ENCODE assay signal across 2 cellular contexts in the genomic region with DNA sequence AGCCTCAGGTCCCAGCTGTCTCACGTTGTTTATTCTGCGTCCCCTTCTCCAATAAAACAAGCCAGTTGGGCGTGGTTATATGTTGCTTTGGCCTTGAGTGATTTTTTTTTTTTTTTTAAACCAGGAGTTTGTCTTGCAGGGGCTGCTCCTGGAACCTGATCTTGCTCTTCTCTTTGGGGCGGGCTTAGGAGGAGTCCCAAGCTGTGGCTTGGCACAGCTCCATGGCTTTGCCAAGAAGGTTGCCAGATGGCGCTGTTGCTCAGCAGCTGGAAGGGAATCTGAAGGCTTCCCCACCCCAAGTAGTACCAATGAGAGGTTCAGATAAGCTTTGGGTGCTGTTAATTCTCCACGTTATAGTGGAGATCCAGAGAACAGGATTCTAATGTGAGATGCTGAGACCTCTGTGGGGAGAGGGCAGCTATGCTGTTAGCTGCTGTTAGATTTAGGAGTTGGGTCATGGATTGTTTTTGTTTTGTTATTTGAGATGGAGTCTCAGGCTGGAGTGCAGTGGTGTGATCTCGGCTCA.
A peak's percentile ranks its signal among the peaks of the same experiment; 100 is the strongest.
TF ChIP-seq lines count a peak whose summit lies in the region.

No MANE protein-coding gene starts in this region.

TF ChIP-seq in HEK293T, 16 proteins besides CTCF, POLR2A, EP300 and RAD21:
- TF ChIP-seq FOXA1 (IDR thresholded peaks at IDR 0.05) = no peak
- peak; percentile 90 for TF ChIP-seq ZNF384 (IDR thresholded peaks at IDR 0.05)
- no peak for TF ChIP-seq ELF4 (IDR thresholded peaks at IDR 0.05)

TF ChIP-seq in HepG2, 621 proteins besides CTCF, POLR2A, EP300 and RAD21:
- TF ChIP-seq, protein P1, sequence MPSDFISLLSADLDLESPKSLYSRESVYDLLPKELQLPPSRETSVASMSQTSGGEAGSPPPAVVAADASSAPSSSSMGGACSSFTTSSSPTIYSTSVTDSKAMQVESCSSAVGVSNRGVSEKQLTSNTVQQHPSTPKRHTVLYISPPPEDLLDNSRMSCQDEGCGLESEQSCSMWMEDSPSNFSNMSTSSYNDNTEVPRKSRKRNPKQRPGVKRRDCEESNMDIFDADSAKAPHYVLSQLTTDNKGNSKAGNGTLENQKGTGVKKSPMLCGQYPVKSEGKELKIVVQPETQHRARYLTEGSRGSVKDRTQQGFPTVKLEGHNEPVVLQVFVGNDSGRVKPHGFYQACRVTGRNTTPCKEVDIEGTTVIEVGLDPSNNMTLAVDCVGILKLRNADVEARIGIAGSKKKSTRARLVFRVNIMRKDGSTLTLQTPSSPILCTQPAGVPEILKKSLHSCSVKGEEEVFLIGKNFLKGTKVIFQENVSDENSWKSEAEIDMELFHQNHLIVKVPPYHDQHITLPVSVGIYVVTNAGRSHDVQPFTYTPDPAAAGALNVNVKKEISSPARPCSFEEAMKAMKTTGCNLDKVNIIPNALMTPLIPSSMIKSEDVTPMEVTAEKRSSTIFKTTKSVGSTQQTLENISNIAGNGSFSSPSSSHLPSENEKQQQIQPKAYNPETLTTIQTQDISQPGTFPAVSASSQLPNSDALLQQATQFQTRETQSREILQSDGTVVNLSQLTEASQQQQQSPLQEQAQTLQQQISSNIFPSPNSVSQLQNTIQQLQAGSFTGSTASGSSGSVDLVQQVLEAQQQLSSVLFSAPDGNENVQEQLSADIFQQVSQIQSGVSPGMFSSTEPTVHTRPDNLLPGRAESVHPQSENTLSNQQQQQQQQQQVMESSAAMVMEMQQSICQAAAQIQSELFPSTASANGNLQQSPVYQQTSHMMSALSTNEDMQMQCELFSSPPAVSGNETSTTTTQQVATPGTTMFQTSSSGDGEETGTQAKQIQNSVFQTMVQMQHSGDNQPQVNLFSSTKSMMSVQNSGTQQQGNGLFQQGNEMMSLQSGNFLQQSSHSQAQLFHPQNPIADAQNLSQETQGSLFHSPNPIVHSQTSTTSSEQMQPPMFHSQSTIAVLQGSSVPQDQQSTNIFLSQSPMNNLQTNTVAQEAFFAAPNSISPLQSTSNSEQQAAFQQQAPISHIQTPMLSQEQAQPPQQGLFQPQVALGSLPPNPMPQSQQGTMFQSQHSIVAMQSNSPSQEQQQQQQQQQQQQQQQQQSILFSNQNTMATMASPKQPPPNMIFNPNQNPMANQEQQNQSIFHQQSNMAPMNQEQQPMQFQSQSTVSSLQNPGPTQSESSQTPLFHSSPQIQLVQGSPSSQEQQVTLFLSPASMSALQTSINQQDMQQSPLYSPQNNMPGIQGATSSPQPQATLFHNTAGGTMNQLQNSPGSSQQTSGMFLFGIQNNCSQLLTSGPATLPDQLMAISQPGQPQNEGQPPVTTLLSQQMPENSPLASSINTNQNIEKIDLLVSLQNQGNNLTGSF (CRISPR knock-in tag; IDR thresholded peaks at IDR 0.05) = no peak
- TF ChIP-seq, protein P2, sequence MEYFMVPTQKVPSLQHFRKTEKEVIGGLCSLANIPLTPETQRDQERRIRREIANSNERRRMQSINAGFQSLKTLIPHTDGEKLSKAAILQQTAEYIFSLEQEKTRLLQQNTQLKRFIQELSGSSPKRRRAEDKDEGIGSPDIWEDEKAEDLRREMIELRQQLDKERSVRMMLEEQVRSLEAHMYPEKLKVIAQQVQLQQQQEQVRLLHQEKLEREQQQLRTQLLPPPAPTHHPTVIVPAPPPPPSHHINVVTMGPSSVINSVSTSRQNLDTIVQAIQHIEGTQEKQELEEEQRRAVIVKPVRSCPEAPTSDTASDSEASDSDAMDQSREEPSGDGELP (IDR thresholded peaks at IDR 0.05; ENCODE audit: borderline replicate concordance, low read depth) = peak; percentile 34; the same call in 1 of the 2 replicates
- TF ChIP-seq ZNF788 (CRISPR knock-in tag; IDR thresholded peaks at IDR 0.05; ENCODE audit: borderline replicate concordance) (0 out of 2 replicates have a peak, but pooled peaks have one; percentile 24), STAG1 (CRISPR knock-in tag; IDR thresholded peaks at IDR 0.05) (peak; percentile 81), XRCC5 (optimal IDR thresholded peaks at IDR 0.05; ENCODE audit: low read length) (peak; percentile 43), ZNF331 (CRISPR knock-in tag; IDR thresholded peaks at IDR 0.05) (0 out of 2 replicates have a peak, but pooled peaks have one; percentile 9), RXRB (CRISPR knock-in tag; IDR thresholded peaks at IDR 0.05; ENCODE audit: borderline replicate concordance) (0 out of 2 replicates have a peak, but pooled peaks have one; percentile 20), ZNF557 (CRISPR knock-in tag; IDR thresholded peaks at IDR 0.05) (no peak), ATF1 (CRISPR knock-in tag; IDR thresholded peaks at IDR 0.05) (0 out of 2 replicates have a peak, but pooled peaks have one; percentile 14), THAP11 (CRISPR knock-in tag; IDR thresholded peaks at IDR 0.05) (peak; percentile 46; the same call in 1 of the 2 replicates), SP5 (CRISPR knock-in tag; IDR thresholded peaks at IDR 0.05; ENCODE audit: borderline replicate concordance, low read depth) (no peak), ZNF12 (CRISPR knock-in tag; IDR thresholded peaks at IDR 0.05) (no peak), TEAD3 (CRISPR knock-in tag; optimal IDR thresholded peaks at IDR 0.05; ENCODE audit: borderline replicate concordance) (peak; percentile 21), ZNF263 (CRISPR knock-in tag; IDR thresholded peaks at IDR 0.05) (0 out of 2 replicates have a peak, but pooled peaks have one; percentile 30), MXI1 (IDR thresholded peaks at IDR 0.05; ENCODE audit: borderline replicate concordance, low read depth, low read length) (peak; percentile 17; the same call in 1 of the 3 replicates), SMC3 (IDR thresholded peaks at IDR 0.05; ENCODE audit: low read length) (peak; percentile 82; the same call in 1 of the 2 replicates), ZBTB1 (CRISPR knock-in tag; IDR thresholded peaks at IDR 0.05; ENCODE audit: borderline replicate concordance) (no peak), SAP130 (CRISPR knock-in tag; IDR thresholded peaks at IDR 0.05; ENCODE audit: low read depth) (peak; percentile 64)
- TF ChIP-seq, protein P3, sequence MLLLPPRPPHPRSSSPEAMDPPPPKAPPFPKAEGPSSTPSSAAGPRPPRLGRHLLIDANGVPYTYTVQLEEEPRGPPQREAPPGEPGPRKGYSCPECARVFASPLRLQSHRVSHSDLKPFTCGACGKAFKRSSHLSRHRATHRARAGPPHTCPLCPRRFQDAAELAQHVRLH (CRISPR knock-in tag; IDR thresholded peaks at IDR 0.05; ENCODE audit: borderline replicate concordance, low read depth) = 0 out of 2 replicates have a peak, but pooled peaks have one; percentile 60
- TF ChIP-seq, protein P4, sequence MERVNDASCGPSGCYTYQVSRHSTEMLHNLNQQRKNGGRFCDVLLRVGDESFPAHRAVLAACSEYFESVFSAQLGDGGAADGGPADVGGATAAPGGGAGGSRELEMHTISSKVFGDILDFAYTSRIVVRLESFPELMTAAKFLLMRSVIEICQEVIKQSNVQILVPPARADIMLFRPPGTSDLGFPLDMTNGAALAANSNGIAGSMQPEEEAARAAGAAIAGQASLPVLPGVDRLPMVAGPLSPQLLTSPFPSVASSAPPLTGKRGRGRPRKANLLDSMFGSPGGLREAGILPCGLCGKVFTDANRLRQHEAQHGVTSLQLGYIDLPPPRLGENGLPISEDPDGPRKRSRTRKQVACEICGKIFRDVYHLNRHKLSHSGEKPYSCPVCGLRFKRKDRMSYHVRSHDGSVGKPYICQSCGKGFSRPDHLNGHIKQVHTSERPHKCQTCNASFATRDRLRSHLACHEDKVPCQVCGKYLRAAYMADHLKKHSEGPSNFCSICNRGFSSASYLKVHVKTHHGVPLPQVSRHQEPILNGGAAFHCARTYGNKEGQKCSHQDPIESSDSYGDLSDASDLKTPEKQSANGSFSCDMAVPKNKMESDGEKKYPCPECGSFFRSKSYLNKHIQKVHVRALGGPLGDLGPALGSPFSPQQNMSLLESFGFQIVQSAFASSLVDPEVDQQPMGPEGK (CRISPR knock-in tag; IDR thresholded peaks at IDR 0.05) = peak; percentile 15; the same call in 1 of the 2 replicates
- TF ChIP-seq, protein P5, sequence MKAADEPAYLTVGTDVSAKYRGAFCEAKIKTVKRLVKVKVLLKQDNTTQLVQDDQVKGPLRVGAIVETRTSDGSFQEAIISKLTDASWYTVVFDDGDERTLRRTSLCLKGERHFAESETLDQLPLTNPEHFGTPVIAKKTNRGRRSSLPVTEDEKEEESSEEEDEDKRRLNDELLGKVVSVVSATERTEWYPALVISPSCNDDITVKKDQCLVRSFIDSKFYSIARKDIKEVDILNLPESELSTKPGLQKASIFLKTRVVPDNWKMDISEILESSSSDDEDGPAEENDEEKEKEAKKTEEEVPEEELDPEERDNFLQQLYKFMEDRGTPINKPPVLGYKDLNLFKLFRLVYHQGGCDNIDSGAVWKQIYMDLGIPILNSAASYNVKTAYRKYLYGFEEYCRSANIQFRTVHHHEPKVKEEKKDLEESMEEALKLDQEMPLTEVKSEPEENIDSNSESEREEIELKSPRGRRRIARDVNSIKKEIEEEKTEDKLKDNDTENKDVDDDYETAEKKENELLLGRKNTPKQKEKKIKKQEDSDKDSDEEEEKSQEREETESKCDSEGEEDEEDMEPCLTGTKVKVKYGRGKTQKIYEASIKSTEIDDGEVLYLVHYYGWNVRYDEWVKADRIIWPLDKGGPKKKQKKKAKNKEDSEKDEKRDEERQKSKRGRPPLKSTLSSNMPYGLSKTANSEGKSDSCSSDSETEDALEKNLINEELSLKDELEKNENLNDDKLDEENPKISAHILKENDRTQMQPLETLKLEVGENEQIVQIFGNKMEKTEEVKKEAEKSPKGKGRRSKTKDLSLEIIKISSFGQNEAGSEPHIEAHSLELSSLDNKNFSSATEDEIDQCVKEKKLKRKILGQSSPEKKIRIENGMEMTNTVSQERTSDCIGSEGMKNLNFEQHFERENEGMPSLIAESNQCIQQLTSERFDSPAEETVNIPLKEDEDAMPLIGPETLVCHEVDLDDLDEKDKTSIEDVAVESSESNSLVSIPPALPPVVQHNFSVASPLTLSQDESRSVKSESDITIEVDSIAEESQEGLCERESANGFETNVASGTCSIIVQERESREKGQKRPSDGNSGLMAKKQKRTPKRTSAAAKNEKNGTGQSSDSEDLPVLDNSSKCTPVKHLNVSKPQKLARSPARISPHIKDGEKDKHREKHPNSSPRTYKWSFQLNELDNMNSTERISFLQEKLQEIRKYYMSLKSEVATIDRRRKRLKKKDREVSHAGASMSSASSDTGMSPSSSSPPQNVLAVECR (CRISPR knock-in tag; IDR thresholded peaks at IDR 0.05; ENCODE audit: borderline replicate concordance) = peak; percentile 29; the same call in 1 of the 2 replicates
- TF ChIP-seq, protein P6, sequence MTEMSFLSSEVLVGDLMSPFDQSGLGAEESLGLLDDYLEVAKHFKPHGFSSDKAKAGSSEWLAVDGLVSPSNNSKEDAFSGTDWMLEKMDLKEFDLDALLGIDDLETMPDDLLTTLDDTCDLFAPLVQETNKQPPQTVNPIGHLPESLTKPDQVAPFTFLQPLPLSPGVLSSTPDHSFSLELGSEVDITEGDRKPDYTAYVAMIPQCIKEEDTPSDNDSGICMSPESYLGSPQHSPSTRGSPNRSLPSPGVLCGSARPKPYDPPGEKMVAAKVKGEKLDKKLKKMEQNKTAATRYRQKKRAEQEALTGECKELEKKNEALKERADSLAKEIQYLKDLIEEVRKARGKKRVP (CRISPR knock-in tag; IDR thresholded peaks at IDR 0.05) = no peak
- TF ChIP-seq, protein P7, sequence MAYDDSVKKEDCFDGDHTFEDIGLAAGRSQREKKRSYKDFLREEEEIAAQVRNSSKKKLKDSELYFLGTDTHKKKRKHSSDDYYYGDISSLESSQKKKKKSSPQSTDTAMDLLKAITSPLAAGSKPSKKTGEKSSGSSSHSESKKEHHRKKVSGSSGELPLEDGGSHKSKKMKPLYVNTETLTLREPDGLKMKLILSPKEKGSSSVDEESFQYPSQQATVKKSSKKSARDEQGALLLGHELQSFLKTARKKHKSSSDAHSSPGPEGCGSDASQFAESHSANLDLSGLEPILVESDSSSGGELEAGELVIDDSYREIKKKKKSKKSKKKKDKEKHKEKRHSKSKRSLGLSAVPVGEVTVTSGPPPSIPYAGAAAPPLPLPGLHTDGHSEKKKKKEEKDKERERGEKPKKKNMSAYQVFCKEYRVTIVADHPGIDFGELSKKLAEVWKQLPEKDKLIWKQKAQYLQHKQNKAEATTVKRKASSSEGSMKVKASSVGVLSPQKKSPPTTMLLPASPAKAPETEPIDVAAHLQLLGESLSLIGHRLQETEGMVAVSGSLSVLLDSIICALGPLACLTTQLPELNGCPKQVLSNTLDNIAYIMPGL (CRISPR knock-in tag; IDR thresholded peaks at IDR 0.05; ENCODE audit: borderline replicate concordance in 1 of 2, low read depth in 1 of 2) = peak in 1 of 2 experiments; percentile 66; a peak in 1 of 4 replicates
- TF ChIP-seq, protein P8, sequence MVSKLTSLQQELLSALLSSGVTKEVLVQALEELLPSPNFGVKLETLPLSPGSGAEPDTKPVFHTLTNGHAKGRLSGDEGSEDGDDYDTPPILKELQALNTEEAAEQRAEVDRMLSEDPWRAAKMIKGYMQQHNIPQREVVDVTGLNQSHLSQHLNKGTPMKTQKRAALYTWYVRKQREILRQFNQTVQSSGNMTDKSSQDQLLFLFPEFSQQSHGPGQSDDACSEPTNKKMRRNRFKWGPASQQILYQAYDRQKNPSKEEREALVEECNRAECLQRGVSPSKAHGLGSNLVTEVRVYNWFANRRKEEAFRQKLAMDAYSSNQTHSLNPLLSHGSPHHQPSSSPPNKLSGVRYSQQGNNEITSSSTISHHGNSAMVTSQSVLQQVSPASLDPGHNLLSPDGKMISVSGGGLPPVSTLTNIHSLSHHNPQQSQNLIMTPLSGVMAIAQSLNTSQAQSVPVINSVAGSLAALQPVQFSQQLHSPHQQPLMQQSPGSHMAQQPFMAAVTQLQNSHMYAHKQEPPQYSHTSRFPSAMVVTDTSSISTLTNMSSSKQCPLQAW (CRISPR knock-in tag; IDR thresholded peaks at IDR 0.05) = peak; percentile 24; the same call in 1 of the 2 replicates
